ENCODE assay signal across 1 cellular context in genomic region chr15:67174446-67174845, GRCh38.
TF ChIP-seq lines count a peak whose summit lies in the region.

No MANE protein-coding gene starts in this region.

TF ChIP-seq in GM23338, 12 proteins besides CTCF, POLR2A, EP300 and RAD21 (continued from another document):
- no peak for TF ChIP-seq ZNF462 (CRISPR knock-in tag; IDR thresholded peaks at IDR 0.05)
- TF ChIP-seq ZNF331 (CRISPR knock-in tag; IDR thresholded peaks at IDR 0.05; ENCODE audit: low read depth): no peak
- TF ChIP-seq EZH2 (IDR thresholded peaks at IDR 0.05; ENCODE audit: low read depth, unreplicated experiment): no peak
- no peak for TF ChIP-seq JUNB (IDR thresholded peaks at IDR 0.05; ENCODE audit: unreplicated experiment)
